17 cellular contexts compared by ENCODE assay signal in genomic region chr14:52661314-52661713, GRCh38. TPM values are rescaled to one million over a fixed set of nuclear protein-coding genes. Genes with fewer than 3 reads are reported as not detected.
A peak's percentile ranks its signal among the peaks of the same experiment; 100 is the strongest.
DNase-seq lines count a peak whose midpoint lies in the region; ATAC-seq, FAIRE-seq and TF ChIP-seq lines count a peak whose summit lies in the region.
"Had no signal": no experiment of that assay in that cellular context is flagged by ENCODE, and none has a peak within 500 bp of the region (broad histone marks: within the 10 kb centered on the region; RNA-seq: fewer than 3 reads in every experiment).

No MANE protein-coding gene starts in this region.

- no peak for TF ChIP-seq EP300 in GM12878 (IDR thresholded peaks at IDR 0.05; ENCODE audit: borderline replicate concordance in 1 of 2, control insufficient read depth in 1 of 2, low read depth in 2 of 2, low read length in 2 of 2)

- RAD21 ChIA-PET in GM12878 (lab: Charles Lee; ENCODE audit: unreplicated experiment) = no interaction called here

- TF ChIP-seq POLR2A in GM12892 (IDR thresholded peaks at IDR 0.05; ENCODE audit: low read depth, low read length) (no peak), GM12878 (IDR thresholded peaks at IDR 0.05; ENCODE audit: low read depth, low read length) (no peak)

- intact Hi-C loops in GM12878 (cut with micrococcal nuclease; ENCODE audit: unreplicated experiment) = no loop called here

- no peaks in the 10 kb centered on the region for H3K79me2 ChIP-seq in GM12878 (ENCODE audit: control insufficient read depth, insufficient read depth, low read length)

- POLR2A ChIA-PET in GM12878 (lab: Charles Lee) = no interaction called here

- H3K4me1 ChIP-seq in GM12878 (ENCODE audit: control insufficient read depth, insufficient read depth, low read length) = no peaks in the 10 kb centered on the region
- H3K4me1 ChIP-seq: A549, BE2C had no signal

- SMC1A ChIA-PET in GM12878 (lab: Charles Lee; ENCODE audit: uncharacterized antibody, unreplicated experiment) = no interaction called here

- ATAC-seq in GM12878 (no peak), HG03135 (IDR thresholded peaks at IDR 0.05; ENCODE audit: unreplicated experiment) (no peak)
- no peak for ATAC-seq in activated CD8-positive, alpha-beta memory T cell treated with anti-CD3 and anti-CD28 coated beads, Interleukin-2, amount 10 ng/mL, durations not matched to agents 7 days and 5 days
- ATAC-seq: A549, HCT116, HepG2 had no signal

- DNase-seq in GM12865 (ENCODE audit: low read depth) (peak; percentile 5), GM12892 (ENCODE audit: insufficient read length) (no peak), NCI-H526 treated with DMSO at 0.1 percent for 48 hours (lab: John Stamatoyannopoulos, UW) (peak; percentile 46), GM12878 (ENCODE audit: low read depth, low spot score) (no peak), NCI-H1105 treated with DMSO at 0.1 percent for 48 hours (lab: John Stamatoyannopoulos, UW) (no peak)
- no peak for DNase-seq in activated CD8-positive, alpha-beta memory T cell treated with anti-CD3 and anti-CD28 coated beads, Interleukin-2, amount 10 ng/mL, durations not matched to agents 7 days and 5 days
- DNase-seq: BE2C; CD4-positive, alpha-beta memory T cell; DMS153; DMS79 treated with DMSO at 0.1 percent for 48 hours; EL; GM23248 had no signal

- no peaks in the 10 kb centered on the region for H4K20me1 ChIP-seq in GM12878 (ENCODE audit: control insufficient read depth, insufficient read depth)

- WGBS in GM12878 (ENCODE audit: insufficient coverage, insufficient replicate concordance, low lambda C conversion rate, missing lambda C conversion rate) = 64% methylated on average over 2 of the region's 2 CpGs

- H2AFZ ChIP-seq in GM12878 (ENCODE audit: control insufficient read depth, low read depth, low read length) = no peak overlapping the region
- H2AFZ ChIP-seq: GM23248 had no signal

- no peak overlapping the region for H3K27ac Mint-ChIP-seq in activated CD8-positive, alpha-beta memory T cell treated with anti-CD3 and anti-CD28 coated beads, Interleukin-2, amount 10 ng/mL, durations not matched to agents 7 days and 5 days

- H3K4me3 ChIP-seq in GM12865 (ENCODE audit: low read depth, low read length) = no peak overlapping the region
- H3K4me3 ChIP-seq in GM12878 = no peak overlapping the region
- H3K4me3 ChIP-seq: A549, GM23248 had no signal

- H3K9ac ChIP-seq in GM12878 (ENCODE audit: control insufficient read depth, insufficient read depth, low read length) = no peak overlapping the region
- H3K9ac ChIP-seq: GM23248 had no signal

- H3K4me3 Mint-ChIP-seq in activated CD8-positive, alpha-beta memory T cell treated with anti-CD3 and anti-CD28 coated beads, Interleukin-2, amount 10 ng/mL, durations not matched to agents 7 days and 5 days = no peak overlapping the region
- H3K4me3 Mint-ChIP-seq: CD4-positive, alpha-beta memory T cell had no signal

- FAIRE-seq in GM12892 (lab: Jason Lieb, UNC) (peak; percentile 70), GM12878 (lab: Jason Lieb, UNC) (peak; percentile 13)
- FAIRE-seq: A549, HepG2 had no signal

- peaks cover 53% of the 10 kb centered on the region for H3K36me3 Mint-ChIP-seq in activated CD8-positive, alpha-beta memory T cell treated with anti-CD3 and anti-CD28 coated beads, Interleukin-2, amount 10 ng/mL, durations not matched to agents 7 days and 5 days

- no peak overlapping the region for H3K4me2 ChIP-seq in GM12878 (ENCODE audit: control insufficient read depth, insufficient read depth)
- H3K4me2 ChIP-seq: A549 had no signal

- H3K27me3 ChIP-seq in GM12878 (replicated peaks in 1 of 2; ENCODE audit: control insufficient read depth in 2 of 2, insufficient read depth in 2 of 2, low read length in 1 of 2) = no peaks in the 10 kb centered on the region
- H3K27me3 ChIP-seq: BE2C had no signal

- H3K9me3 ChIP-seq in GM12878 (replicated peaks; ENCODE audit: control insufficient read depth, insufficient read depth, low read length) = no peaks in the 10 kb centered on the region; the same call in 2 of the 3 replicates
- H3K9me3 ChIP-seq: A549, BE2C had no signal

- no peak for TF ChIP-seq CTCF in GM12865 (IDR thresholded peaks at IDR 0.05; ENCODE audit: insufficient read depth, low read depth, low read length, missing control alignments)
- no peak for TF ChIP-seq CTCF in GM12878 (IDR thresholded peaks at IDR 0.05 in 2 of 3, conservative IDR thresholded peaks at IDR 0.05 in 1 of 3; ENCODE audit: control insufficient read depth in 2 of 3, extremely low read depth in 1 of 3, insufficient read depth in 1 of 3, low read depth in 3 of 3, low read length in 3 of 3)

- BruUV-seq in GM12878 (replicated peaks; lab: Mats Ljungman, UMichigan) = no TSS peak

- CTCF ChIA-PET in GM12878 (lab: Yijun Ruan, JAX) = interaction anchor here (0.7 kb wide), 1 partner anchor 1731 kb away, joined by 3 read pairs; no protein-coding TSS in a partner anchor
- CTCF ChIA-PET in activated CD8-positive, alpha-beta memory T cell treated with anti-CD3 and anti-CD28 coated beads, Interleukin-2, amount 10 ng/mL, durations not matched to agents 7 days and 5 days (lab: Charles Lee) = no interaction called here

- in situ Hi-C loops in GM12878 (cut with MboI) = no loop called here

- TF ChIP-seq RAD21 in GM12878 (IDR thresholded peaks at IDR 0.05; ENCODE audit: insufficient read depth, low read depth, low read length) = no peak

- peaks cover 2 to 19% of the 10 kb centered on the region in 2 experiments for H3K36me3 ChIP-seq in GM12878 (ENCODE audit: control insufficient read depth in 2 of 2, insufficient read depth in 2 of 2, low read length in 1 of 2)

- no peaks in the 10 kb centered on the region for H3K27me3 Mint-ChIP-seq in activated CD8-positive, alpha-beta memory T cell treated with anti-CD3 and anti-CD28 coated beads, Interleukin-2, amount 10 ng/mL, durations not matched to agents 7 days and 5 days
- H3K27me3 Mint-ChIP-seq: CD4-positive, alpha-beta memory T cell had no signal

- no peaks in the 10 kb centered on the region for H3K9me3 Mint-ChIP-seq in activated CD8-positive, alpha-beta memory T cell treated with anti-CD3 and anti-CD28 coated beads, Interleukin-2, amount 10 ng/mL, durations not matched to agents 7 days and 5 days (ENCODE audit: low read depth)
- H3K9me3 Mint-ChIP-seq: CD4-positive, alpha-beta memory T cell had no signal

- H3K4me1 Mint-ChIP-seq in activated CD8-positive, alpha-beta memory T cell treated with anti-CD3 and anti-CD28 coated beads, Interleukin-2, amount 10 ng/mL, durations not matched to agents 7 days and 5 days = peaks cover 2% of the 10 kb centered on the region

- no peak overlapping the region for H3K27ac ChIP-seq in GM12878 (ENCODE audit: control insufficient read depth, insufficient read depth)
- H3K27ac ChIP-seq: A549, C4-2B, GM23248 had no signal

RNA-seq across cellular contexts. Expression of gene ERO1A, which starts 34.0 kb away (rescaled TPM):
- polyA plus RNA-seq in GM12892 (2012; ENCODE audit: missing spikeins) = 61.2 TPM
- 296 and 302 TPM in 2 replicates for total RNA-seq in GM12878 (2013; cell fraction: nucleolus; rRNA removed)
- total RNA-seq in GM12878 (2014; rRNA removed) = 52.5 and 60.3 TPM in 2 replicates
- total RNA-seq in GM12878 (2014; rRNA removed; fragmentation: Illumina TruSeq; extraction: Trizol) = 54.3 and 57.0 TPM in 2 replicates
- total RNA-seq in GM12878 (2021) = 71.3 and 74.3 TPM in 2 replicates
- 19.9 TPM for polyA plus RNA-seq in GM12878 (2011; ENCODE audit: low read depth)
- 93.1 and 144 TPM in 2 replicates for polyA plus RNA-seq in GM12878 (2011; rRNA removed)
- 27.5 and 42.1 TPM in 2 replicates for polyA plus RNA-seq in GM12878 (2011; cell fraction: cytosol; rRNA removed)
- 26.8 and 32.4 TPM in 2 replicates for polyA plus RNA-seq in GM12878 (2011; cell fraction: nucleus; rRNA removed)
- 39.5 and 50.7 TPM in 2 replicates for polyA plus RNA-seq in GM12878 (2012)
- polyA plus RNA-seq in GM12878 (2014; fragmentation: Illumina TruSeq; extraction: Trizol) = 40.0 and 54.2 TPM in 2 replicates
- polyA plus RNA-seq in GM12878 (2014; fragmentation: Nextera tagmentation; extraction: Ambion mirVana) = 10 to 100 TPM; 17.5 to 41.2 TPM
- polyA plus RNA-seq in GM12878 (2014; rRNA removed) = 34.8 and 35.6 TPM in 2 replicates
- 10 to 100 TPM; 48.4 to 48.6 TPM for polyA plus RNA-seq in GM12878 (2016; fragmentation: Nextera tagmentation; extraction: Ambion mirVana)
- polyA minus RNA-seq in GM12878 (2011; rRNA and poly(A)+ RNA removed) = 45.7 and 53.5 TPM in 2 replicates
- polyA minus RNA-seq in GM12878 (2011; cell fraction: cytosol; rRNA and poly(A)+ RNA removed) = 28.0 and 39.3 TPM in 2 replicates
- 31.2 and 37.4 TPM in 2 replicates for polyA minus RNA-seq in GM12878 (2011; cell fraction: nucleus; rRNA and poly(A)+ RNA removed)
- total RNA-seq in activated CD8-positive, alpha-beta memory T cell treated with anti-CD3 and anti-CD28 coated beads, Interleukin-2, amount 10 ng/mL, durations not matched to agents 7 days and 5 days = 100 to 1,000 TPM; 167 to 183 TPM

RNA-seq across cellular contexts. Expression of gene PSMC6, which starts 45.7 kb away (rescaled TPM):
- 86.3 TPM for polyA plus RNA-seq in GM12892 (2012; ENCODE audit: missing spikeins)
- total RNA-seq in GM12878 (2013; cell fraction: nucleolus; rRNA removed) = 157 and 173 TPM in 2 replicates
- total RNA-seq in GM12878 (2014; rRNA removed) (85.1 and 113 TPM in 2 replicates), GM12878 (2014; rRNA removed; fragmentation: Illumina TruSeq; extraction: Trizol) (163 and 164 TPM in 2 replicates), GM12878 (2021) (69.3 and 71.4 TPM in 2 replicates)
- polyA plus RNA-seq in GM12878 (2011; ENCODE audit: low read depth) = 36.8 TPM
- polyA plus RNA-seq in GM12878 (2011; rRNA removed) (126 and 190 TPM in 2 replicates), GM12878 (2014; fragmentation: Illumina TruSeq; extraction: Trizol) (162 and 244 TPM in 2 replicates), GM12878 (2014; fragmentation: Nextera tagmentation; extraction: Ambion mirVana) (100 to 1,000 TPM; 181 to 192 TPM), GM12878 (2014; rRNA removed) (95.9 and 113 TPM in 2 replicates), GM12878 (2016; fragmentation: Nextera tagmentation; extraction: Ambion mirVana) (100 to 1,000 TPM; 151 to 155 TPM)
- 27.8 and 35.1 TPM in 2 replicates for polyA plus RNA-seq in GM12878 (2011; cell fraction: cytosol; rRNA removed)
- polyA plus RNA-seq in GM12878 (2011; cell fraction: nucleus; rRNA removed) = 61.2 and 74.3 TPM in 2 replicates
- polyA plus RNA-seq in GM12878 (2012) = 48.6 and 59.2 TPM in 2 replicates
- polyA minus RNA-seq in GM12878 (2011; rRNA and poly(A)+ RNA removed) = 51.7 and 66.0 TPM in 2 replicates
- polyA minus RNA-seq in GM12878 (2011; cell fraction: cytosol; rRNA and poly(A)+ RNA removed) = 19.4 and 30.4 TPM in 2 replicates
- polyA minus RNA-seq in GM12878 (2011; cell fraction: nucleus; rRNA and poly(A)+ RNA removed) = 60.8 and 98.0 TPM in 2 replicates
- total RNA-seq in activated CD8-positive, alpha-beta memory T cell treated with anti-CD3 and anti-CD28 coated beads, Interleukin-2, amount 10 ng/mL, durations not matched to agents 7 days and 5 days = 10 to 100 TPM; 77.3 to 92.4 TPM

Comparison
In these comparisons a context has a peak if more than half of its experiments do, and no peak if none do; other contexts are left out.
1. DNase-seq: peak in GM12865 (single experiment) and NCI-H526 treated with DMSO at 0.1 percent for 48 hours (single experiment); none in GM12892 (single experiment), GM12878 (single experiment), activated CD8-positive, alpha-beta memory T cell treated with anti-CD3 and anti-CD28 coated beads, Interleukin-2, amount 10 ng/mL, durations not matched to agents 7 days and 5 days (single experiment) and NCI-H1105 treated with DMSO at 0.1 percent for 48 hours (single experiment).